Comparison of ENCODE assay signal across 1 cellular context in the genomic region with DNA sequence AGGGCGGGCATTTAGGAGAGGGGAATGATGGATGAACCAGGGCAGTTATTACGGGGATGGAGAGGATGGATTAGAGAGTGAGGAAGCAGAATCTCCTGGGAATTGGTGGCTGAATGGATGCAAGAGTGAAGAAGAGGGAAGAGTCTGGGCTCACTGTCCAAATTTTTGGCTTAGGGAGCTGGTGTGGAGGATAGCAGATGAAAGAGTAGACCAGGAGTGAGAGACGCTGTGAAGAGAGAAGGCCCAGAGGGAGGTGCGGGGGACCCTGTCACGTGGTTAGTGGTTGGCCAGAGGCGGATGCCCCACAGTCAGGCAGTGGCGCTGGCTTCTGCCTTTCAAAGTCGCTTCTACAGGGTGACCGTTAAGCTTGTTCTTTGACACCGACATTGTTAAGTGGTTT.
TF ChIP-seq lines count a peak whose summit lies in the region.

No MANE protein-coding gene starts in this region.

TF ChIP-seq in SK-N-SH treated with all-trans-retinoic acid at 6 μM for 48 hours, 23 proteins besides CTCF, POLR2A, EP300 and RAD21 (continued from another document):
- no peak for TF ChIP-seq PATZ1 (CRISPR knock-in tag; IDR thresholded peaks at IDR 0.05; ENCODE audit: borderline replicate concordance)
- TF ChIP-seq ZFP3 (CRISPR knock-in tag; IDR thresholded peaks at IDR 0.05), result no peak
- TF ChIP-seq CSDC2 (CRISPR knock-in tag; IDR thresholded peaks at IDR 0.05), result no peak
- no peak for TF ChIP-seq OSR1 (CRISPR knock-in tag; IDR thresholded peaks at IDR 0.05)
- TF ChIP-seq, protein P1, sequence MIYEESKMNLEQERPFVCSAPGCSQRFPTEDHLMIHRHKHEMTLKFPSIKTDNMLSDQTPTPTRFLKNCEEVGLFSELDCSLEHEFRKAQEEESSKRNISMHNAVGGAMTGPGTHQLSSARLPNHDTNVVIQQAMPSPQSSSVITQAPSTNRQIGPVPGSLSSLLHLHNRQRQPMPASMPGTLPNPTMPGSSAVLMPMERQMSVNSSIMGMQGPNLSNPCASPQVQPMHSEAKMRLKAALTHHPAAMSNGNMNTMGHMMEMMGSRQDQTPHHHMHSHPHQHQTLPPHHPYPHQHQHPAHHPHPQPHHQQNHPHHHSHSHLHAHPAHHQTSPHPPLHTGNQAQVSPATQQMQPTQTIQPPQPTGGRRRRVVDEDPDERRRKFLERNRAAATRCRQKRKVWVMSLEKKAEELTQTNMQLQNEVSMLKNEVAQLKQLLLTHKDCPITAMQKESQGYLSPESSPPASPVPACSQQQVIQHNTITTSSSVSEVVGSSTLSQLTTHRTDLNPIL (CRISPR knock-in tag; IDR thresholded peaks at IDR 0.05; ENCODE audit: low read depth), result no peak
- no peak for TF ChIP-seq ISL1 (CRISPR knock-in tag; IDR thresholded peaks at IDR 0.05)
- TF ChIP-seq GLIS3 (CRISPR knock-in tag; IDR thresholded peaks at IDR 0.05), result no peak
- no peak for TF ChIP-seq TOX (CRISPR knock-in tag; IDR thresholded peaks at IDR 0.05; ENCODE audit: borderline replicate concordance)
- TF ChIP-seq ZFP30 (CRISPR knock-in tag; IDR thresholded peaks at IDR 0.05), result no peak
- TF ChIP-seq ZNF565 (CRISPR knock-in tag; conservative IDR thresholded peaks at IDR 0.05; ENCODE audit: low read depth), result no peak
